In the genomic region with DNA sequence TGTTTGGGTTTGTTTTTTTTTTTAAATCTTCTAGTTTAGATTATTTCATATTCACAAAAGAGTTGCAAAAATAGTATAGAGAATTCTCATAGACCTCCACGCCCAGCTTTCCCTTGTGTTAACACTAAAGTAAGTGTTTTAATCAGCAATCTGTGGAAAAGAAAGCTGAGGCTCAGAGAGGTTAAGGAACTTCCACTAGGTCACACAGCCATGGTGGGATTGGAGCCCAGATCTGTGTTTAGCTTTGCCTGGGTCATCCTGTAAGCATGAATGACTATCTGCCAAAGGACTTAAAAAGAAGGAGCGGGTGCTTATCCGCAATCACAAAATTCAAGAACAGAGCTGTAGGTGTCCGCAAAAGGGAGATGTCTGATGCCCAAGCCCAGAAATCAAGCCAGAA, we compare ENCODE assay signal across 1 cellular context.
TF ChIP-seq lines count a peak whose summit lies in the region.

No MANE protein-coding gene starts in this region.

TF ChIP-seq in GM23338, 12 proteins besides CTCF, POLR2A, EP300 and RAD21 (continued from another document):
- TF ChIP-seq, protein P1, sequence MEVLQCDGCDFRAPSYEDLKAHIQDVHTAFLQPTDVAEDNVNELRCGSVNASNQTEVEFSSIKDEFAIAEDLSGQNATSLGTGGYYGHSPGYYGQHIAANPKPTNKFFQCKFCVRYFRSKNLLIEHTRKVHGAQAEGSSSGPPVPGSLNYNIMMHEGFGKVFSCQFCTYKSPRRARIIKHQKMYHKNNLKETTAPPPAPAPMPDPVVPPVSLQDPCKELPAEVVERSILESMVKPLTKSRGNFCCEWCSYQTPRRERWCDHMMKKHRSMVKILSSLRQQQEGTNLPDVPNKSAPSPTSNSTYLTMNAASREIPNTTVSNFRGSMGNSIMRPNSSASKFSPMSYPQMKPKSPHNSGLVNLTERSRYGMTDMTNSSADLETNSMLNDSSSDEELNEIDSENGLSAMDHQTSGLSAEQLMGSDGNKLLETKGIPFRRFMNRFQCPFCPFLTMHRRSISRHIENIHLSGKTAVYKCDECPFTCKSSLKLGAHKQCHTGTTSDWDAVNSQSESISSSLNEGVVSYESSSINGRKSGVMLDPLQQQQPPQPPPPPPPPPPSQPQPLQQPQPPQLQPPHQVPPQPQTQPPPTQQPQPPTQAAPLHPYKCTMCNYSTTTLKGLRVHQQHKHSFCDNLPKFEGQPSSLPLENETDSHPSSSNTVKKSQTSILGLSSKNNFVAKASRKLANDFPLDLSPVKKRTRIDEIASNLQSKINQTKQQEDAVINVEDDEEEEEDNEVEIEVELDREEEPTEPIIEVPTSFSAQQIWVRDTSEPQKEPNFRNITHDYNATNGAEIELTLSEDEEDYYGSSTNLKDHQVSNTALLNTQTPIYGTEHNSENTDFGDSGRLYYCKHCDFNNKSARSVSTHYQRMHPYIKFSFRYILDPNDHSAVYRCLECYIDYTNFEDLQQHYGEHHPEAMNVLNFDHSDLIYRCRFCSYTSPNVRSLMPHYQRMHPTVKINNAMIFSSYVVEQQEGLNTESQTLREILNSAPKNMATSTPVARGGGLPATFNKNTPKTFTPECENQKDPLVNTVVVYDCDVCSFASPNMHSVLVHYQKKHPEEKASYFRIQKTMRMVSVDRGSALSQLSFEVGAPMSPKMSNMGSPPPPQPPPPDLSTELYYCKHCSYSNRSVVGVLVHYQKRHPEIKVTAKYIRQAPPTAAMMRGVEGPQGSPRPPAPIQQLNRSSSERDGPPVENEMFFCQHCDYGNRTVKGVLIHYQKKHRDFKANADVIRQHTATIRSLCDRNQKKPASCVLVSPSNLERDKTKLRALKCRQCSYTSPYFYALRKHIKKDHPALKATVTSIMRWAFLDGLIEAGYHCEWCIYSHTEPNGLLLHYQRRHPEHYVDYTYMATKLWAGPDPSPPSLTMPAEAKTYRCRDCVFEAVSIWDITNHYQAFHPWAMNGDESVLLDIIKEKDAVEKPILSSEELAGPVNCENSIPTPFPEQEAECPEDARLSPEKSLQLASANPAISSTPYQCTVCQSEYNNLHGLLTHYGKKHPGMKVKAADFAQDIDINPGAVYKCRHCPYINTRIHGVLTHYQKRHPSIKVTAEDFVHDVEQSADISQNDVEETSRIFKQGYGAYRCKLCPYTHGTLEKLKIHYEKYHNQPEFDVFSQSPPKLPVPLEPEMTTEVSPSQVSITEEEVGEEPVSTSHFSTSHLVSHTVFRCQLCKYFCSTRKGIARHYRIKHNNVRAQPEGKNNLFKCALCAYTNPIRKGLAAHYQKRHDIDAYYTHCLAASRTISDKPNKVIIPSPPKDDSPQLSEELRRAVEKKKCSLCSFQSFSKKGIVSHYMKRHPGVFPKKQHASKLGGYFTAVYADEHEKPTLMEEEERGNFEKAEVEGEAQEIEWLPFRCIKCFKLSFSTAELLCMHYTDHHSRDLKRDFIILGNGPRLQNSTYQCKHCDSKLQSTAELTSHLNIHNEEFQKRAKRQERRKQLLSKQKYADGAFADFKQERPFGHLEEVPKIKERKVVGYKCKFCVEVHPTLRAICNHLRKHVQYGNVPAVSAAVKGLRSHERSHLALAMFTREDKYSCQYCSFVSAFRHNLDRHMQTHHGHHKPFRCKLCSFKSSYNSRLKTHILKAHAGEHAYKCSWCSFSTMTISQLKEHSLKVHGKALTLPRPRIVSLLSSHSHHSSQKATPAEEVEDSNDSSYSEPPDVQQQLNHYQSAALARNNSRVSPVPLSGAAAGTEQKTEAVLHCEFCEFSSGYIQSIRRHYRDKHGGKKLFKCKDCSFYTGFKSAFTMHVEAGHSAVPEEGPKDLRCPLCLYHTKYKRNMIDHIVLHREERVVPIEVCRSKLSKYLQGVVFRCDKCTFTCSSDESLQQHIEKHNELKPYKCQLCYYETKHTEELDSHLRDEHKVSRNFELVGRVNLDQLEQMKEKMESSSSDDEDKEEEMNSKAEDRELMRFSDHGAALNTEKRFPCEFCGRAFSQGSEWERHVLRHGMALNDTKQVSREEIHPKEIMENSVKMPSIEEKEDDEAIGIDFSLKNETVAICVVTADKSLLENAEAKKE (CRISPR knock-in tag; IDR thresholded peaks at IDR 0.05): no peak
- TF ChIP-seq CREB1 (CRISPR knock-in tag; IDR thresholded peaks at IDR 0.05; ENCODE audit: low read depth): no peak
- no peak for TF ChIP-seq EZH2 (IDR thresholded peaks at IDR 0.05; ENCODE audit: low read depth, unreplicated experiment)
